Comparison of ENCODE assay signal across 8 cellular contexts in the genomic region with DNA sequence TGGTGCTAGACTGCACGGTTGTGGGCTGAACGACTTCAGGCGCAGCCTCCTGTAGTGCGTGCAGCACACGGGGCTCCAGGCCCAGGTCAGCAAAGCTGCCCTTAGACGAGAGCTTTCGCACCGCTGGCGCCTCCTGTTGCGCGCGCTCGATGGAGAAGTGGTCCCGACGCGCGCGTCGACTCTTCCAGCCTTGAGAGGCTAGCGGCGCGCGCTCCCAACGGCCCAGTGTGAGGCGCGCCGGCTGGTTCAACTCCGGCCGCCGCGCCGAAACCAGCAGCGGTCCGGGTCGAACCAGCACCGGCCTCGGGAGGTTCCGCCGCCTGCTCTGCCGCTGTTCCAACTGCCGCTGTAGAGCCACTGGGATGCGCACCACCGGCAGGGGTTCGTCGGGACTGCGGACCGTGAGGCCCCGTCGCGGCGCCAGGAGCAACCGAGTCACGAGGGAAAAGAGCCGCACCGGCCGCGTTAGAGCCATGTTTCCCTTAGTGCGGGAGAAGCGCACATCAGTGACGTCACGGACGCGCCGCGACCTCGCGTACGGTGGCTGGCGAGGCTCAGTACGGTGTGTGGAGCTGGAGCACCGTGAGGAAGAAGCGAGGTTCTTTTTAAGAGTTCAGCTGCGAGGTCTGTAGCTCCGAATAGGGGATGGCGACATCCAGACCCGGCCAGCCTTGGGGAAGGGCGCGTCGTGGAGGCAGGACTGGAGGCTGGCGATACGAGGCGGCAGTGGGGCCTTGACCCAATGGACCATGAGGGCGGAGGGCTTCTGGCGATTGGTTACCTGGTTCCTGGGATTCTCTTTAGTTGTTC. TPM values are rescaled to one million over a fixed set of nuclear protein-coding genes. Genes with fewer than 3 reads are reported as not detected.
A peak's percentile ranks its signal among the peaks of the same experiment; 100 is the strongest.
DNase-seq lines count a peak whose midpoint lies in the region; ATAC-seq and TF ChIP-seq lines count a peak whose summit lies in the region.

A gene with protein sequence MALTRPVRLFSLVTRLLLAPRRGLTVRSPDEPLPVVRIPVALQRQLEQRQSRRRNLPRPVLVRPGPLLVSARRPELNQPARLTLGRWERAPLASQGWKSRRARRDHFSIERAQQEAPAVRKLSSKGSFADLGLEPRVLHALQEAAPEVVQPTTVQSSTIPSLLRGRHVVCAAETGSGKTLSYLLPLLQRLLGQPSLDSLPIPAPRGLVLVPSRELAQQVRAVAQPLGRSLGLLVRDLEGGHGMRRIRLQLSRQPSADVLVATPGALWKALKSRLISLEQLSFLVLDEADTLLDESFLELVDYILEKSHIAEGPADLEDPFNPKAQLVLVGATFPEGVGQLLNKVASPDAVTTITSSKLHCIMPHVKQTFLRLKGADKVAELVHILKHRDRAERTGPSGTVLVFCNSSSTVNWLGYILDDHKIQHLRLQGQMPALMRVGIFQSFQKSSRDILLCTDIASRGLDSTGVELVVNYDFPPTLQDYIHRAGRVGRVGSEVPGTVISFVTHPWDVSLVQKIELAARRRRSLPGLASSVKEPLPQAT (minus strand): TSS at position 505 of the 810 bp plus-strand sequence. CDS start 30 bp downstream, at position 475.
Gene DUS2 (plus strand): TSS at position 557 of the 810 bp plus-strand sequence. CDS start 14,740 bp downstream, outside the sequence.

- H3K4me3 ChIP-seq in GM12864 (ENCODE audit: low read depth, low read length) (peak within 1 kb of the TSS; percentile 95), parathyroid adenoma (ENCODE audit: low read depth, low read length) (peak within 1 kb of the TSS; percentile 93), tibial artery (peak within 1 kb of the TSS; percentile 73 to 99)

- H3K4me2 ChIP-seq in parathyroid adenoma (ENCODE audit: low read length): peak within 1 kb of the TSS; percentile 62

- peak within 1 kb of the TSS; percentile 97 for H3K27ac Mint-ChIP-seq in activated naive CD8-positive, alpha-beta T cell treated with anti-CD3 and anti-CD28 coated beads, Interleukin-2, amount 50 U/mL, for 24 hours

- peaks cover 2% of the 10 kb centered on the region for H3K27me3 Mint-ChIP-seq in activated naive CD8-positive, alpha-beta T cell treated with anti-CD3 and anti-CD28 coated beads, Interleukin-2, amount 50 U/mL, for 24 hours

- DNase-seq in GM12864 (ENCODE audit: low read depth): peak; percentile 78
- peak; percentile 84 to 91 (median 89) for DNase-seq in NCI-H1417 (lab: John Stamatoyannopoulos, UW)
- peak; percentile 90 for DNase-seq in T follicular helper cell (ENCODE audit: low read depth)
- DNase-seq in activated naive CD8-positive, alpha-beta T cell treated with anti-CD3 and anti-CD28 coated beads, Interleukin-2, amount 50 U/mL, for 24 hours: peak; percentile 95
- DNase-seq in cardiac septum (ENCODE audit: low spot score): peak; percentile 96
- peak; percentile 89 to 94 for DNase-seq in tibial artery

- H3K9ac ChIP-seq in parathyroid adenoma: peak within 1 kb of the TSS; percentile 55

- H3K27ac ChIP-seq in parathyroid adenoma: peak within 1 kb of the TSS; percentile 87
- H3K27ac ChIP-seq in tibial artery: peak within 1 kb of the TSS; percentile 79 to 84

- H2AFZ ChIP-seq in parathyroid adenoma: peak within 1 kb of the TSS; percentile 99

- H3K4me1 Mint-ChIP-seq in activated naive CD8-positive, alpha-beta T cell treated with anti-CD3 and anti-CD28 coated beads, Interleukin-2, amount 50 U/mL, for 24 hours: peaks cover 34% of the 10 kb centered on the region

- no peaks in the 10 kb centered on the region for H3K27me3 ChIP-seq in parathyroid adenoma (ENCODE audit: control insufficient read depth, insufficient read depth, low read length)
- H3K27me3 ChIP-seq in tibial artery: no peaks in the 10 kb centered on the region

- peaks cover 46% of the 10 kb centered on the region for H3K36me3 Mint-ChIP-seq in activated naive CD8-positive, alpha-beta T cell treated with anti-CD3 and anti-CD28 coated beads, Interleukin-2, amount 50 U/mL, for 24 hours (ENCODE audit: low read depth)

- intact Hi-C loops in cardiac septum (cut with DNase I): loop anchor here (5.0 kb wide), 1 partner anchor 131 kb away; the partner anchor contains the start of gene PSKH1
- intact Hi-C loops in tibial artery (cut with DNase I; ENCODE audit: low total_unique reads): no loop called here

- peak; percentile 3 for TF ChIP-seq CTCF in GM12864 (IDR thresholded peaks at IDR 0.05; ENCODE audit: low read depth, low read length, missing control alignments)
- no peak for TF ChIP-seq CTCF in parathyroid adenoma (IDR thresholded peaks at IDR 0.05)
- TF ChIP-seq CTCF in tibial artery (IDR thresholded peaks at IDR 0.05): peak in 1 of 2 experiments; percentile 12

- H3K4me1 ChIP-seq in parathyroid adenoma: no peaks in the 10 kb centered on the region
- H3K4me1 ChIP-seq in tibial artery: peaks cover 3 to 29% (median 19%) of the 10 kb centered on the region in 4 donors

- H3K79me2 ChIP-seq in parathyroid adenoma: peaks cover 13% of the 10 kb centered on the region

- H3K36me3 ChIP-seq in parathyroid adenoma (ENCODE audit: control insufficient read depth, insufficient read depth, low read length): no peaks in the 10 kb centered on the region
- H3K36me3 ChIP-seq in tibial artery: peaks cover 0 to 14% (median 3%) of the 10 kb centered on the region in 3 donors

- H3K4me3 Mint-ChIP-seq in activated naive CD8-positive, alpha-beta T cell treated with anti-CD3 and anti-CD28 coated beads, Interleukin-2, amount 50 U/mL, for 24 hours: peak within 1 kb of the TSS; percentile 95

- no peaks in the 10 kb centered on the region for H3K9me3 Mint-ChIP-seq in activated naive CD8-positive, alpha-beta T cell treated with anti-CD3 and anti-CD28 coated beads, Interleukin-2, amount 50 U/mL, for 24 hours

- no peaks in the 10 kb centered on the region for H3K9me3 ChIP-seq in parathyroid adenoma (ENCODE audit: control insufficient read depth, low read length)
- H3K9me3 ChIP-seq in tibial artery: no peaks in the 10 kb centered on the region

- ATAC-seq in HG02642 (IDR thresholded peaks at IDR 0.05; ENCODE audit: poor library complexity, unreplicated experiment): peak; percentile 87
- ATAC-seq in activated naive CD8-positive, alpha-beta T cell treated with anti-CD3 and anti-CD28 coated beads, Interleukin-2, amount 50 U/mL, for 24 hours: peak; percentile 88

RNA-seq across cellular contexts. Expression of the first gene that starts in this region (rescaled TPM):
- 8.6 TPM for total RNA-seq in cardiac septum

RNA-seq across cellular contexts. Expression of gene DUS2, which starts in this region (rescaled TPM):
- 6.4 TPM for total RNA-seq in cardiac septum

Comparison
In these comparisons a context has a peak if more than half of its experiments do, and no peak if none do; other contexts are left out.
1. Peak in every context shown above with its lines: DNase-seq, ATAC-seq, H3K4me3 ChIP-seq and H3K27ac ChIP-seq.